In the genomic region with DNA sequence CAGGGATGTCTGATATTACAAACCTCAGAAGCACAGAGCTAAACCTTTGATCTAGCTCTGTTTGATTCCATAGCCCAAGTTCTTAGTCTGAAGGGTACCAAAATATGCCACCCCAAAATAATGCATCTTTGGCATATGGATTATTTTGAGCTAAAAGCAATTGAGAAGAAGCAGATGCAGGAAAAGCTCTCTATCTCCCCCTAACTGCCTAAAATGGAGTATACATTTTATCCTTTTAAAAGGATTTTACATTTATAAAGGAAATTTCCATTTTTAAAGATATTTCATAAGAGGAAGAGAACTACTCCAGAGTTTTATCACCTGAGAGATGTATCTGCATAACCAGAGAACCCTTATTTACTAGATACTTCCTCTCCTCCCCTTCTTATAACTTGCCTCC, we compare ENCODE assay signal across 1 cellular context.
TF ChIP-seq lines count a peak whose summit lies in the region.

No MANE protein-coding gene starts in this region.

TF ChIP-seq in HepG2, 621 proteins besides CTCF, POLR2A, EP300 and RAD21:
- TF ChIP-seq KLF15 (CRISPR knock-in tag; IDR thresholded peaks at IDR 0.05; ENCODE audit: borderline replicate concordance), result no peak
- TF ChIP-seq STAG1 (CRISPR knock-in tag; IDR thresholded peaks at IDR 0.05), result peak; percentile 32
- no peak for TF ChIP-seq DDIT3 (CRISPR knock-in tag; IDR thresholded peaks at IDR 0.05)
- TF ChIP-seq ZNF564 (CRISPR knock-in tag; IDR thresholded peaks at IDR 0.05), result no peak
- TF ChIP-seq, protein P1, sequence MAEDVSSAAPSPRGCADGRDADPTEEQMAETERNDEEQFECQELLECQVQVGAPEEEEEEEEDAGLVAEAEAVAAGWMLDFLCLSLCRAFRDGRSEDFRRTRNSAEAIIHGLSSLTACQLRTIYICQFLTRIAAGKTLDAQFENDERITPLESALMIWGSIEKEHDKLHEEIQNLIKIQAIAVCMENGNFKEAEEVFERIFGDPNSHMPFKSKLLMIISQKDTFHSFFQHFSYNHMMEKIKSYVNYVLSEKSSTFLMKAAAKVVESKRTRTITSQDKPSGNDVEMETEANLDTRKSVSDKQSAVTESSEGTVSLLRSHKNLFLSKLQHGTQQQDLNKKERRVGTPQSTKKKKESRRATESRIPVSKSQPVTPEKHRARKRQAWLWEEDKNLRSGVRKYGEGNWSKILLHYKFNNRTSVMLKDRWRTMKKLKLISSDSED (CRISPR knock-in tag; IDR thresholded peaks at IDR 0.05), result no peak
- no peak for TF ChIP-seq RARG (CRISPR knock-in tag; IDR thresholded peaks at IDR 0.05; ENCODE audit: low read depth)
TF ChIP-seq in HepG2: peak in this region for 1.
